ENCODE assay signal across 7 cellular contexts in genomic region chr19:11849264-11849615, GRCh38. TPM values are rescaled to one million over a fixed set of nuclear protein-coding genes. Genes with fewer than 3 reads are reported as not detected.
DNase-seq lines count a peak whose midpoint lies in the region; ATAC-seq and TF ChIP-seq lines count a peak whose summit lies in the region.

No MANE protein-coding gene starts in this region.

- no peaks in the 10 kb centered on the region for H3K27me3 ChIP-seq in colonic mucosa

- no peaks in the 10 kb centered on the region for H3K4me1 ChIP-seq in colonic mucosa

- H3K4me3 Mint-ChIP-seq in naive B cell: peak overlapping the region; percentile 84 to 99 (median 93)

- H3K4me3 ChIP-seq in NB4 (ENCODE audit: low read depth, low read length) (peak overlapping the region; percentile 83), colonic mucosa (peak overlapping the region; percentile 70)

- peak; percentile 69 to 73 for ATAC-seq in naive B cell (ENCODE audit: low read depth in 2 of 2)
- ATAC-seq in HG02885 (IDR thresholded peaks at IDR 0.05; ENCODE audit: poor library complexity, unreplicated experiment): no peak

- peak overlapping the region; percentile 27 to 72 for H3K9ac ChIP-seq in colonic mucosa (ENCODE audit: low read depth in 2 of 2, low read length in 2 of 2)

- H3K36me3 Mint-ChIP-seq in naive B cell: no peaks in the 10 kb centered on the region

- H3K27ac Mint-ChIP-seq in naive B cell: peak overlapping the region; percentile 93 to 98 (median 96)

- no peak for TF ChIP-seq CTCF in GM20000 (IDR thresholded peaks at IDR 0.05; ENCODE audit: extremely low read depth, missing control alignments)
- TF ChIP-seq CTCF in NB4 (IDR thresholded peaks at IDR 0.05; ENCODE audit: low read depth, low read length): no peak
- no peak for TF ChIP-seq CTCF in colonic mucosa (IDR thresholded peaks at IDR 0.05)

- TF ChIP-seq POLR2A in NB4 (IDR thresholded peaks at IDR 0.05; ENCODE audit: extremely low read depth, insufficient read length): no peak

- peaks cover 0 to 2% (median 0%) of the 10 kb centered on the region in 7 donors for H3K9me3 Mint-ChIP-seq in naive B cell

- H3K9me3 ChIP-seq in colonic mucosa: no peaks in the 10 kb centered on the region

- intact Hi-C loops in colonic mucosa (cut with DNase I): no loop called here

- DNase-seq in GM20000 (ENCODE audit: low spot score): peak; percentile 47
- peak; percentile 83 for DNase-seq in NB4 (ENCODE audit: low read depth)
- DNase-seq in colonic mucosa: no peak
- peak; percentile 72 for DNase-seq in naive B cell
- no peak for DNase-seq in NCI-H1436 (lab: John Stamatoyannopoulos, UW)
- DNase-seq in NCI-H187 (lab: John Stamatoyannopoulos, UW): no peak

- no peaks in the 10 kb centered on the region for H3K27me3 Mint-ChIP-seq in naive B cell

- H3K4me1 Mint-ChIP-seq in naive B cell: peaks cover 18 to 49% (median 34%) of the 10 kb centered on the region in 3 donors

- no peaks in the 10 kb centered on the region for H3K36me3 ChIP-seq in colonic mucosa

- H3K27ac ChIP-seq in colonic mucosa: peak overlapping the region; percentile 46

RNA-seq across cellular contexts. Expression of gene ZNF439, which starts 0.7 kb away (rescaled TPM):
- total RNA-seq in colonic mucosa: 1 to 10 TPM; 7.6 to 8.8 TPM
- polyA plus RNA-seq in naive B cell (ENCODE audit: low read depth in 6 of 6): 10 to 100 TPM in 1 of 6 donors, 1 to 10 TPM in 4, not detected in 1; 7.4 to 13.6 (median 9.3) TPM

RNA-seq across cellular contexts. Expression of gene ZNF440, which starts 35.2 kb away (rescaled TPM):
- total RNA-seq in colonic mucosa: 10 to 100 TPM; 31.4 to 32.2 TPM
- polyA plus RNA-seq in naive B cell (ENCODE audit: low read depth in 6 of 6): 1 to 10 TPM; 1.5 to 7.4 (median 3.2) TPM

RNA-seq across cellular contexts. Expression of gene ZNF69, which starts 38.3 kb away (rescaled TPM):
- total RNA-seq in colonic mucosa: 10 to 100 TPM; 17.6 to 22.6 TPM
- 1 to 10 TPM in 3 of 6 donors, under 1 TPM in 3; 0.30 to 2.3 (median 0.95) TPM for polyA plus RNA-seq in naive B cell (ENCODE audit: low read depth in 6 of 6)

RNA-seq across cellular contexts. Expression of gene ZNF491, which starts 50.9 kb away (rescaled TPM):
- 1 to 10 TPM; 1.9 TPM for total RNA-seq in colonic mucosa
- under 1 TPM in 3 of 6 donors, not detected in 3; 0.25 to 0.40 (median 0.29) TPM for polyA plus RNA-seq in naive B cell (ENCODE audit: low read depth in 6 of 6)

Comparison
In these comparisons a context has a peak if more than half of its experiments do, and no peak if none do; other contexts are left out.
1. DNase-seq: peak in GM20000 (single experiment), NB4 (single experiment) and naive B cell (single experiment); none in colonic mucosa (single experiment), NCI-H1436 (single experiment) and NCI-H187 (0 of 2).